7 cellular contexts compared by ENCODE assay signal in the genomic region with DNA sequence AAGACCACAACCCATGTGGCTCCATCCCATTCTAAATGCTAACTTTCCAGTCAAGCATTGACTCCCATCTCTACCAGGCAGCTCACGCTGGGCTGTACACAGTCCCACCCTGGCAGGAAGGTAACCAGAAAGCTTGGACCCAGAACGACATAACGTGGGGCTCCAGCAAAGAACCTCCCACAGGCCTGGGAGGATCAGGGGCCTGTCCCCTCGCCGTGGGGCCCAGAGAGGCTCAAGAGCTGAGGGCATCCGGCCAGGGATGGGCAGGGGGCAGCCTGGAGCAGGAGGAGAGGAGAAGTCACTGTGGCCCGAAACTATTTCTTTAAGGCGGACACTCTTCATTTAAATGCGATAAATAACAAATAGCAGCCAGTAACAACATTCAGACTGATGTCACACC.
"Had no signal": no experiment of that assay in that cellular context is flagged by ENCODE, and none has a peak within 500 bp of the region (broad histone marks: within the 10 kb centered on the region; RNA-seq: fewer than 3 reads in every experiment).

No MANE protein-coding gene starts in this region.

- H3K4me1 Mint-ChIP-seq: IgD-negative memory B cell had no signal

- H3K4me3 ChIP-seq: K562 had no signal

- H3K27ac Mint-ChIP-seq: IgD-negative memory B cell had no signal

- H3K27me3 Mint-ChIP-seq: IgD-negative memory B cell had no signal

- H3K27ac ChIP-seq: HL-60 had no signal

- DNase-seq: IMR-90, KBM-7, KG1 had no signal

- ATAC-seq: HepG2, K562 had no signal

- H3K4me3 Mint-ChIP-seq: IgD-negative memory B cell had no signal

- H3K9me3 Mint-ChIP-seq: IgD-negative memory B cell had no signal

- H3K36me3 Mint-ChIP-seq: IgD-negative memory B cell had no signal
